Comparison of ENCODE assay signal across 21 cellular contexts in genomic region chr7:33832326-33832725, GRCh38.
DNase-seq lines count a peak whose midpoint lies in the region; ATAC-seq and TF ChIP-seq lines count a peak whose summit lies in the region.
"Had no signal": no experiment of that assay in that cellular context is flagged by ENCODE, and none has a peak within 500 bp of the region (broad histone marks: within the 10 kb centered on the region; RNA-seq: fewer than 3 reads in every experiment).

No MANE protein-coding gene starts in this region.

- H3K4me1 ChIP-seq in neural progenitor cell: peaks cover 10% of the 10 kb centered on the region
- peaks cover 0 to 2% of the 10 kb centered on the region in 2 donors for H3K4me1 ChIP-seq in ascending aorta
- no peaks in the 10 kb centered on the region; the same call in 1 of the 2 replicates for H3K4me1 ChIP-seq in PC-3 (ENCODE audit: insufficient read depth, low read length)
- H3K4me1 ChIP-seq: spleen had no signal

- ATAC-seq in PC-3: no peak
- ATAC-seq: activated CD4-positive, alpha-beta T cell treated with anti-CD3 and anti-CD28 coated beads for 36 hours; K562; left colon had no signal

- H3K27me3 Mint-ChIP-seq in neural progenitor cell (ENCODE audit: insufficient read depth, low read depth): no peaks in the 10 kb centered on the region
- H3K27me3 Mint-ChIP-seq: activated CD4-positive, alpha-beta T cell treated with anti-CD3 and anti-CD28 coated beads for 36 hours; activated naive CD8-positive, alpha-beta T cell treated with anti-CD3 and anti-CD28 coated beads for 36 hours had no signal

- DNase-seq in AG08395 (ENCODE audit: low spot score) (peak; percentile 10), NCI-H510A (lab: John Stamatoyannopoulos, UW) (peak; percentile 17), fibroblast of gingiva (ENCODE audit: low read depth) (peak; percentile 71), neural progenitor cell (ENCODE audit: low spot score) (peak; percentile 38), NCI-H128 (lab: John Stamatoyannopoulos, UW; ENCODE audit: unreplicated experiment) (no peak), ascending aorta (ENCODE audit: low spot score in 2 of 2) (no peak), PC-3 (no peak), glomerular visceral epithelial cell (ENCODE audit: extremely low spot score) (no peak)
- DNase-seq: activated CD4-positive, alpha-beta T cell treated with anti-CD3 and anti-CD28 coated beads for 36 hours; activated effector memory CD4-positive, alpha-beta T cell treated with anti-CD3 and anti-CD28 coated beads, Interleukin-2, amount 50 U/mL, for 16 hours; activated naive CD8-positive, alpha-beta T cell treated with anti-CD3 and anti-CD28 coated beads for 36 hours; central memory CD4-positive, alpha-beta T cell; dermis blood vessel endothelial cell; DND-41; hippocampal formation; mesendoderm; NCI-H2029; nucleus accumbens; spleen had no signal

- H3K27ac ChIP-seq in neural progenitor cell (no peak overlapping the region), ascending aorta (no peak overlapping the region), PC-3 (ENCODE audit: low read length) (no peak overlapping the region)
- H3K27ac ChIP-seq: spleen had no signal

- H3K36me3 Mint-ChIP-seq in neural progenitor cell: no peaks in the 10 kb centered on the region
- H3K36me3 Mint-ChIP-seq: activated naive CD8-positive, alpha-beta T cell treated with anti-CD3 and anti-CD28 coated beads for 36 hours had no signal

- H3K4me1 Mint-ChIP-seq in neural progenitor cell: peaks cover 5% of the 10 kb centered on the region
- H3K4me1 Mint-ChIP-seq: activated CD4-positive, alpha-beta T cell treated with anti-CD3 and anti-CD28 coated beads for 36 hours; activated naive CD8-positive, alpha-beta T cell treated with anti-CD3 and anti-CD28 coated beads for 36 hours had no signal

- H2AFZ ChIP-seq in neural progenitor cell (replicated peaks): no peak overlapping the region
- no peak overlapping the region for H2AFZ ChIP-seq in PC-3 (ENCODE audit: low read length)

- H3F3A ChIP-seq in neural progenitor cell (ENCODE audit: low read depth) (no peaks in the 10 kb centered on the region), PC-3 (ENCODE audit: low read length, unreplicated experiment) (no peaks in the 10 kb centered on the region)

- H4K20me1 ChIP-seq in neural progenitor cell (ENCODE audit: low read depth) (no peaks in the 10 kb centered on the region), PC-3 (ENCODE audit: low read length) (no peaks in the 10 kb centered on the region)

- intact Hi-C loops in ascending aorta (cut with DNase I): no loop called here
- intact Hi-C loops in PC-3 (cut with micrococcal nuclease): no loop called here

- H3K9me3 Mint-ChIP-seq in neural progenitor cell: no peaks in the 10 kb centered on the region

- CTCF ChIA-PET in PC-3 (lab: Charles Lee): no interaction called here

- no peak overlapping the region for H3K27ac Mint-ChIP-seq in neural progenitor cell
- H3K27ac Mint-ChIP-seq: activated CD4-positive, alpha-beta T cell treated with anti-CD3 and anti-CD28 coated beads for 36 hours; activated naive CD8-positive, alpha-beta T cell treated with anti-CD3 and anti-CD28 coated beads for 36 hours had no signal

- H3K9ac ChIP-seq in neural progenitor cell: no peak overlapping the region
- H3K9ac ChIP-seq in PC-3 (ENCODE audit: low read length): no peak overlapping the region

- H3K36me3 ChIP-seq in neural progenitor cell: no peaks in the 10 kb centered on the region
- H3K36me3 ChIP-seq in ascending aorta: no peaks in the 10 kb centered on the region
- no peaks in the 10 kb centered on the region for H3K36me3 ChIP-seq in PC-3 (ENCODE audit: low read depth, low read length)
- H3K36me3 ChIP-seq: spleen had no signal

- H3K4me3 ChIP-seq in neural progenitor cell: no peak overlapping the region
- no peak overlapping the region for H3K4me3 ChIP-seq in ascending aorta
- no peak overlapping the region for H3K4me3 ChIP-seq in PC-3 (ENCODE audit: low read length)
- H3K4me3 ChIP-seq: K562, spleen had no signal

- BruUV-seq in PC-3 (replicated peaks; lab: Mats Ljungman, UMichigan): no TSS peak

- H3K9me3 ChIP-seq in neural progenitor cell (ENCODE audit: low read depth) (no peaks in the 10 kb centered on the region), ascending aorta (no peaks in the 10 kb centered on the region), PC-3 (ENCODE audit: low read length) (no peaks in the 10 kb centered on the region)

- H3K4me3 Mint-ChIP-seq in neural progenitor cell: no peak overlapping the region
- H3K4me3 Mint-ChIP-seq: activated CD4-positive, alpha-beta T cell treated with anti-CD3 and anti-CD28 coated beads for 36 hours; activated naive CD8-positive, alpha-beta T cell treated with anti-CD3 and anti-CD28 coated beads for 36 hours had no signal

- H3K9me2 ChIP-seq in PC-3 (replicated peaks; ENCODE audit: low read length): no peaks in the 10 kb centered on the region

- POLR2A ChIA-PET in PC-3 (lab: Charles Lee; ENCODE audit: unreplicated experiment): no interaction called here

- TF ChIP-seq CTCF in neural progenitor cell (IDR thresholded peaks at IDR 0.05) (no peak), ascending aorta (IDR thresholded peaks at IDR 0.05) (no peak), PC-3 (conservative IDR thresholded peaks at IDR 0.05; ENCODE audit: low read depth, low read length) (no peak)

- no peaks in the 10 kb centered on the region for H3K27me3 ChIP-seq in neural progenitor cell
- H3K27me3 ChIP-seq in ascending aorta: no peaks in the 10 kb centered on the region
- H3K27me3 ChIP-seq in PC-3 (ENCODE audit: low read length): no peaks in the 10 kb centered on the region
- H3K27me3 ChIP-seq: spleen had no signal

- H3K4me2 ChIP-seq in neural progenitor cell: no peak overlapping the region
- H3K4me2 ChIP-seq in PC-3 (ENCODE audit: low read length): no peak overlapping the region

- H3K79me2 ChIP-seq in neural progenitor cell (ENCODE audit: low read depth) (no peaks in the 10 kb centered on the region), PC-3 (ENCODE audit: low read length) (no peaks in the 10 kb centered on the region)

Comparison
In these comparisons a context has a peak if more than half of its experiments do, and no peak if none do; other contexts are left out.
1. DNase-seq: peak in AG08395 (single experiment), NCI-H510A (single experiment), fibroblast of gingiva (single experiment) and neural progenitor cell (single experiment); none in NCI-H128 (single experiment), ascending aorta (0 of 2), PC-3 (single experiment) and glomerular visceral epithelial cell (single experiment).